Comparison of ENCODE assay signal across 8 cellular contexts in genomic region chr6:157020398-157021266, GRCh38.
DNase-seq lines count a peak whose midpoint lies in the region; ATAC-seq and TF ChIP-seq lines count a peak whose summit lies in the region.

No MANE protein-coding gene starts in this region.

- peak overlapping the region; percentile 99 for H3K23ac ChIP-seq in neuronal stem cell (ENCODE audit: low read depth, low read length, poor library complexity)

- H2AFZ ChIP-seq in neuronal stem cell (ENCODE audit: low read length) = peak overlapping the region; percentile 92

- CTCF ChIA-PET in CD4-positive, alpha-beta T cell (lab: Charles Lee) = interaction anchor here (1.2 to 1.6 kb wide), 5 partner anchors 11 to 335 kb away, joined by 3 to 5 read pairs (median 3); no protein-coding TSS in a partner anchor

- no CpG with 5 or more reads among the region's 38 CpGs for WGBS in neuronal stem cell (ENCODE audit: extremely low coverage in 2 of 2, insufficient read length in 2 of 2, insufficient replicate concordance in 1 of 2), 2 donors
- 3 to 5% methylated on average over 35 to 38 of the region's 38 CpGs for WGBS in upper lobe of left lung, 2 donors

- POLR2A ChIA-PET in CD4-positive, alpha-beta T cell (lab: Charles Lee) = interaction anchor here (0.6 to 4.1 kb wide), 24 partner anchors 13 to 625 kb away, joined by 3 to 86 read pairs (median 4); partner anchors contain the start of gene ARID1B

- peak overlapping the region; percentile 97 for H3K9ac ChIP-seq in neuronal stem cell (ENCODE audit: low read depth, low read length, poor library complexity)

- no peaks in the 10 kb centered on the region for H3K27me3 Mint-ChIP-seq in CD4-positive, alpha-beta T cell
- H3K27me3 Mint-ChIP-seq in activated T-helper 2 cell treated with anti-CD3 and anti-CD28 coated beads, Interferon-gamma antibody, Interleukin-2, Interleukin-4, amounts not matched to agents 10 μg/mL and 5 μg/mL and 100 μg/mL, durations not matched to agents 14 hours and 24 hours and 36 hours (ENCODE audit: low read depth) = no peaks in the 10 kb centered on the region

- no peaks in the 10 kb centered on the region for H3K27me3 ChIP-seq in CD4-positive, alpha-beta T cell (ENCODE audit: control insufficient read depth, insufficient read depth, low read length)
- H3K27me3 ChIP-seq in neuronal stem cell (ENCODE audit: control insufficient read depth in 3 of 3, insufficient read depth in 3 of 3, low read depth in 1 of 3, low read length in 3 of 3) = no peaks in the 10 kb centered on the region
- H3K27me3 ChIP-seq in upper lobe of left lung = no peaks in the 10 kb centered on the region

- H2AK5ac ChIP-seq in neuronal stem cell (ENCODE audit: low read depth, low read length) = peak overlapping the region; percentile 70

- peak overlapping the region; percentile 97 for H2BK5ac ChIP-seq in neuronal stem cell (ENCODE audit: low read length)

- H4K8ac ChIP-seq in neuronal stem cell (ENCODE audit: low read depth, low read length) = no peak overlapping the region

- peak overlapping the region; percentile 98 for H3K27ac ChIP-seq in CD4-positive, alpha-beta T cell (ENCODE audit: low read depth, low read length)
- H3K27ac ChIP-seq in neuronal stem cell (replicated peaks; ENCODE audit: low read length) (peak overlapping the region; percentile 97), upper lobe of left lung (peak overlapping the region; percentile 97 to 99 (median 98))

- H4K91ac ChIP-seq in neuronal stem cell (ENCODE audit: low read depth, low read length, poor library complexity) = peak overlapping the region; percentile 77

- peaks cover 74% of the 10 kb centered on the region for H3K4me1 Mint-ChIP-seq in CD4-positive, alpha-beta T cell (ENCODE audit: low read depth)
- H3K4me1 Mint-ChIP-seq in activated T-helper 2 cell treated with anti-CD3 and anti-CD28 coated beads, Interferon-gamma antibody, Interleukin-2, Interleukin-4, amounts not matched to agents 10 μg/mL and 5 μg/mL and 100 μg/mL, durations not matched to agents 14 hours and 24 hours and 36 hours (ENCODE audit: low read depth) = peaks cover 45% of the 10 kb centered on the region

- H3K79me1 ChIP-seq in neuronal stem cell (ENCODE audit: low read depth, low read length) = peaks cover 2% of the 10 kb centered on the region

- no peak overlapping the region for H3K14ac ChIP-seq in neuronal stem cell (ENCODE audit: low read length)

- TF ChIP-seq EP300 in upper lobe of left lung (IDR thresholded peaks at IDR 0.05) = no peak

- peak overlapping the region; percentile 87 for H3K4me2 ChIP-seq in neuronal stem cell (ENCODE audit: insufficient read depth, low read length, poor library complexity, severe bottlenecking)

- no peak for TF ChIP-seq POLR2A in upper lobe of left lung (IDR thresholded peaks at IDR 0.05)

- H3K9me3 Mint-ChIP-seq in CD4-positive, alpha-beta T cell = no peaks in the 10 kb centered on the region
- H3K9me3 Mint-ChIP-seq in activated T-helper 2 cell treated with anti-CD3 and anti-CD28 coated beads, Interferon-gamma antibody, Interleukin-2, Interleukin-4, amounts not matched to agents 10 μg/mL and 5 μg/mL and 100 μg/mL, durations not matched to agents 14 hours and 24 hours and 36 hours = peaks cover 8% of the 10 kb centered on the region

- no peaks in the 10 kb centered on the region for H3K9me3 ChIP-seq in CD4-positive, alpha-beta T cell (ENCODE audit: control insufficient read depth, low read length)
- H3K9me3 ChIP-seq in neuronal stem cell (replicated peaks in 1 of 2; ENCODE audit: control insufficient read depth in 2 of 2, insufficient read depth in 1 of 2, low read depth in 1 of 2, low read length in 2 of 2) = peaks cover 0 to 4% of the 10 kb centered on the region in 2 donors
- H3K9me3 ChIP-seq in upper lobe of left lung = no peaks in the 10 kb centered on the region

- peak in 7 of 10 experiments; percentile 42 to 58 (median 48) for DNase-seq in CD4-positive, alpha-beta T cell
- DNase-seq in GM19238 (ENCODE audit: insufficient read length, low spot score) = peak; percentile 49
- DNase-seq in NOMO-1 (lab: John Stamatoyannopoulos, UW; ENCODE audit: unreplicated experiment in 2 of 2) = peak; percentile 49 to 51
- no peak for DNase-seq in activated T-helper 2 cell treated with anti-CD3 and anti-CD28 coated beads, Interferon-gamma antibody, Interleukin-2, Interleukin-4, amounts not matched to agents 10 μg/mL and 5 μg/mL and 100 μg/mL, durations not matched to agents 14 hours and 24 hours and 36 hours (ENCODE audit: low spot score)
- DNase-seq in foreskin fibroblast = peak; percentile 47 to 80
- DNase-seq in neuronal stem cell (ENCODE audit: low spot score) = no peak
- DNase-seq in upper lobe of left lung = peak; percentile 57 to 92

- peak overlapping the region; percentile 100 for H3K27ac Mint-ChIP-seq in CD4-positive, alpha-beta T cell
- H3K27ac Mint-ChIP-seq in activated T-helper 2 cell treated with anti-CD3 and anti-CD28 coated beads, Interferon-gamma antibody, Interleukin-2, Interleukin-4, amounts not matched to agents 10 μg/mL and 5 μg/mL and 100 μg/mL, durations not matched to agents 14 hours and 24 hours and 36 hours = peak overlapping the region; percentile 94

- peak; percentile 14 for ATAC-seq in CD4-positive, alpha-beta T cell (ENCODE audit: poor library complexity)
- ATAC-seq in HG03342 (IDR thresholded peaks at IDR 0.05; ENCODE audit: unreplicated experiment) (peak; percentile 31), upper lobe of left lung (ENCODE audit: low FRiP score in 2 of 2) (peak; percentile 69 to 73)

- no peak overlapping the region for H3K4ac ChIP-seq in neuronal stem cell (ENCODE audit: low read length)

- no peaks in the 10 kb centered on the region for H3K36me3 ChIP-seq in neuronal stem cell (replicated peaks in 1 of 2; ENCODE audit: control insufficient read depth in 2 of 2, insufficient read depth in 2 of 2, low read length in 2 of 2)
- no peaks in the 10 kb centered on the region for H3K36me3 ChIP-seq in upper lobe of left lung

- peak overlapping the region; percentile 28 for H2BK120ac ChIP-seq in neuronal stem cell (ENCODE audit: low read depth, low read length)

- peaks cover 16% of the 10 kb centered on the region for H3K36me3 Mint-ChIP-seq in CD4-positive, alpha-beta T cell (ENCODE audit: low read depth)
- peaks cover 14% of the 10 kb centered on the region for H3K36me3 Mint-ChIP-seq in activated T-helper 2 cell treated with anti-CD3 and anti-CD28 coated beads, Interferon-gamma antibody, Interleukin-2, Interleukin-4, amounts not matched to agents 10 μg/mL and 5 μg/mL and 100 μg/mL, durations not matched to agents 14 hours and 24 hours and 36 hours (ENCODE audit: low read depth)

- H3K18ac ChIP-seq in neuronal stem cell (ENCODE audit: low read length) = peak overlapping the region; percentile 99

- H2BK15ac ChIP-seq in neuronal stem cell (ENCODE audit: low read length) = no peak overlapping the region

- TF ChIP-seq CTCF in CD4-positive, alpha-beta T cell (IDR thresholded peaks at IDR 0.05) = no peak
- TF ChIP-seq CTCF in foreskin fibroblast (IDR thresholded peaks at IDR 0.05; ENCODE audit: low read depth, low read length) (no peak), upper lobe of left lung (IDR thresholded peaks at IDR 0.05) (no peak)

- no peak overlapping the region for H2BK12ac ChIP-seq in neuronal stem cell (ENCODE audit: low read length)

- H3K4me1 ChIP-seq in neuronal stem cell (ENCODE audit: control insufficient read depth in 2 of 2, insufficient read depth in 1 of 2, low read depth in 1 of 2, low read length in 2 of 2) = peaks cover 9 to 21% of the 10 kb centered on the region in 2 donors
- H3K4me1 ChIP-seq in upper lobe of left lung = peaks cover 30 to 39% (median 32%) of the 10 kb centered on the region in 4 donors

- intact Hi-C loops in CD4-positive, alpha-beta T cell (cut with DNase I, micrococcal nuclease) = loop anchor here (1.0 to 10.0 kb wide), 10 partner anchors 68 to 1708 kb away; partner anchors contain the start of genes ARID1B (in 1 of the 2), SYNJ2 (in 1 of the 2) and TFB1M (in 1 of the 2)
- intact Hi-C loops in activated T-helper 2 cell treated with anti-CD3 and anti-CD28 coated beads, Interferon-gamma antibody, Interleukin-2, Interleukin-4, amounts not matched to agents 10 μg/mL and 5 μg/mL and 100 μg/mL, durations not matched to agents 14 hours and 24 hours and 36 hours (cut with micrococcal nuclease) = loop anchor here (1.0 to 10.0 kb wide), 7 partner anchors 36 to 1706 kb away; partner anchors contain the start of gene TFB1M

- peak overlapping the region; percentile 99 for H3K4me3 Mint-ChIP-seq in CD4-positive, alpha-beta T cell
- H3K4me3 Mint-ChIP-seq in activated T-helper 2 cell treated with anti-CD3 and anti-CD28 coated beads, Interferon-gamma antibody, Interleukin-2, Interleukin-4, amounts not matched to agents 10 μg/mL and 5 μg/mL and 100 μg/mL, durations not matched to agents 14 hours and 24 hours and 36 hours (ENCODE audit: low read depth) = peak overlapping the region; percentile 94

- H3K4me3 ChIP-seq in foreskin fibroblast (ENCODE audit: low read depth in 1 of 2, low read length in 2 of 2) (peak overlapping the region; percentile 55 to 71), neuronal stem cell (ENCODE audit: low read length in 2 of 2) (peak overlapping the region; percentile 69 to 91), upper lobe of left lung (peak overlapping the region; percentile 66 to 73 (median 68))

Comparison
In these comparisons a context has a peak if more than half of its experiments do, and no peak if none do; other contexts are left out.
1. ATAC-seq: peak in every context shown above with its lines; median percentile 71 in upper lobe of left lung; 31 in HG03342; 14 in CD4-positive, alpha-beta T cell.
2. DNase-seq: peak in CD4-positive, alpha-beta T cell (7 of 10), GM19238 (single experiment), NOMO-1 (2 of 2), foreskin fibroblast (2 of 2) and upper lobe of left lung (2 of 2); none in activated T-helper 2 cell treated with anti-CD3 and anti-CD28 coated beads, Interferon-gamma antibody, Interleukin-2, Interleukin-4, amounts not matched to agents 10 μg/mL and 5 μg/mL and 100 μg/mL, durations not matched to agents 14 hours and 24 hours and 36 hours (single experiment) and neuronal stem cell (single experiment).
3. Peak in every context shown above with its lines, with median percentiles within 50 percentile points of each other: H3K27ac ChIP-seq and H3K4me3 ChIP-seq.